In the genomic region with DNA sequence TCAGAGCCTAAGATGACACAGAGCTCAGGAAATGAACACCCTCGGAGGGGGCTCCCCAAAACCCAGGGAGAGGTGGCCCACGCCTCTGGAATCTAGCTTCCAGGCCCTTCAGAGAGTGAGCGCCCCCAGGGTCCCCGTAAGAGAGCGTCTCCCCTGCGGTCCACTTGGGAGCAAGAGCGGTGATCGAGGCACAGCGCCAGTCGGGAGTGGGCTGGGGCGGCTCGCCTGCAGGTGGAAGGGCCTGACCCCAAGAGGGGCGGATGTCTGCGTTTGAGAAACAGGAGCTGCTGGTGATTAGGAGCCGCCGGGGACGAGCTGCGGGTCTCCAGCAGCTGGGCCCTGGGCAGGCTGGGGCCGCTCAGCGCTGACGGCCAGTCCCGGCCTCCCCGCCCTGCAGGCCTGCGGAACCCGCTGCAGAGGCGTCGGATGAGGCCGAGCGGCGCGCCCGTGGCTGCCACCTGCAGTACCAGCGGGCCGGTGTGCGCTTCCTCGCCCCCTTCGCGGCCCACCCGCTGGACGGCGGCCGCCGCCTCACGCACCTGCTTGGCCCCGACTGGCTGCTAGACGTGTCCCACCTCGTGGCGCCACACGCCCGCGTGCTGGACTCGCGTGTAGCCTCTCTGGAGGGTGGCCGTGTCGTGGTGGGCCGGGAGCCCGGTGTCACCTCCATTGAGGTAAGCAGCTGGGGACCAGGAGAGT, we compare ENCODE assay signal across 2 cellular contexts.
TF ChIP-seq lines count a peak whose summit lies in the region.

No MANE protein-coding gene starts in this region.

TF ChIP-seq in GM12891, 5 proteins besides CTCF, POLR2A, EP300 and RAD21:
- no peak for TF ChIP-seq PAX5 (IDR thresholded peaks at IDR 0.05; ENCODE audit: insufficient read depth, low read length, severe bottlenecking)
- no peak; the same call in 1 of the 2 replicates for TF ChIP-seq POLR2AphosphoS5 (IDR thresholded peaks at IDR 0.05; ENCODE audit: low read depth, low read length)
- TF ChIP-seq TAF1 (IDR thresholded peaks at IDR 0.05; ENCODE audit: low read depth, low read length) = no peak
- no peak for TF ChIP-seq SPI1 (IDR thresholded peaks at IDR 0.05; ENCODE audit: low read depth, low read length)
- no peak for TF ChIP-seq POU2F2 (IDR thresholded peaks at IDR 0.05; ENCODE audit: low read depth, low read length)

TF ChIP-seq in H1, 55 proteins besides CTCF, POLR2A, EP300 and RAD21:
- TF ChIP-seq NANOG (IDR thresholded peaks at IDR 0.05; ENCODE audit: insufficient read depth, low read depth, low read length, poor library complexity, severe bottlenecking) (no peak), RXRA (IDR thresholded peaks at IDR 0.05; ENCODE audit: insufficient read depth, low read depth, low read length) (no peak), EGR1 (IDR thresholded peaks at IDR 0.05; ENCODE audit: borderline replicate concordance, low read depth, low read length) (no peak), EZH2 (IDR thresholded peaks at IDR 0.05; ENCODE audit: low read depth, low read length, severe bottlenecking) (no peak), SRF (IDR thresholded peaks at IDR 0.05; ENCODE audit: low read depth, low read length) (no peak), CBX8 (IDR thresholded peaks at IDR 0.05; ENCODE audit: borderline replicate concordance, low read depth, low read length) (no peak), POU5F1 (IDR thresholded peaks at IDR 0.05; ENCODE audit: low read depth, low read length) (no peak), NRF1 (IDR thresholded peaks at IDR 0.05; ENCODE audit: low read depth, low read length) (no peak), CBX5 (IDR thresholded peaks at IDR 0.05; ENCODE audit: low read depth, low read length) (no peak), ASH2L (IDR thresholded peaks at IDR 0.05; ENCODE audit: low read length) (no peak), MAFK (IDR thresholded peaks at IDR 0.05; ENCODE audit: low read depth, low read length) (no peak), SUZ12 (IDR thresholded peaks at IDR 0.05; ENCODE audit: low read length) (no peak)
- TF ChIP-seq, protein P1, sequence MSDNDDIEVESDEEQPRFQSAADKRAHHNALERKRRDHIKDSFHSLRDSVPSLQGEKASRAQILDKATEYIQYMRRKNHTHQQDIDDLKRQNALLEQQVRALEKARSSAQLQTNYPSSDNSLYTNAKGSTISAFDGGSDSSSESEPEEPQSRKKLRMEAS (IDR thresholded peaks at IDR 0.05) = no peak
- TF ChIP-seq, protein P2, sequence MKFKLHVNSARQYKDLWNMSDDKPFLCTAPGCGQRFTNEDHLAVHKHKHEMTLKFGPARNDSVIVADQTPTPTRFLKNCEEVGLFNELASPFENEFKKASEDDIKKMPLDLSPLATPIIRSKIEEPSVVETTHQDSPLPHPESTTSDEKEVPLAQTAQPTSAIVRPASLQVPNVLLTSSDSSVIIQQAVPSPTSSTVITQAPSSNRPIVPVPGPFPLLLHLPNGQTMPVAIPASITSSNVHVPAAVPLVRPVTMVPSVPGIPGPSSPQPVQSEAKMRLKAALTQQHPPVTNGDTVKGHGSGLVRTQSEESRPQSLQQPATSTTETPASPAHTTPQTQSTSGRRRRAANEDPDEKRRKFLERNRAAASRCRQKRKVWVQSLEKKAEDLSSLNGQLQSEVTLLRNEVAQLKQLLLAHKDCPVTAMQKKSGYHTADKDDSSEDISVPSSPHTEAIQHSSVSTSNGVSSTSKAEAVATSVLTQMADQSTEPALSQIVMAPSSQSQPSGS (IDR thresholded peaks at IDR 0.05; ENCODE audit: low read length) = no peak
